In the genomic region with DNA sequence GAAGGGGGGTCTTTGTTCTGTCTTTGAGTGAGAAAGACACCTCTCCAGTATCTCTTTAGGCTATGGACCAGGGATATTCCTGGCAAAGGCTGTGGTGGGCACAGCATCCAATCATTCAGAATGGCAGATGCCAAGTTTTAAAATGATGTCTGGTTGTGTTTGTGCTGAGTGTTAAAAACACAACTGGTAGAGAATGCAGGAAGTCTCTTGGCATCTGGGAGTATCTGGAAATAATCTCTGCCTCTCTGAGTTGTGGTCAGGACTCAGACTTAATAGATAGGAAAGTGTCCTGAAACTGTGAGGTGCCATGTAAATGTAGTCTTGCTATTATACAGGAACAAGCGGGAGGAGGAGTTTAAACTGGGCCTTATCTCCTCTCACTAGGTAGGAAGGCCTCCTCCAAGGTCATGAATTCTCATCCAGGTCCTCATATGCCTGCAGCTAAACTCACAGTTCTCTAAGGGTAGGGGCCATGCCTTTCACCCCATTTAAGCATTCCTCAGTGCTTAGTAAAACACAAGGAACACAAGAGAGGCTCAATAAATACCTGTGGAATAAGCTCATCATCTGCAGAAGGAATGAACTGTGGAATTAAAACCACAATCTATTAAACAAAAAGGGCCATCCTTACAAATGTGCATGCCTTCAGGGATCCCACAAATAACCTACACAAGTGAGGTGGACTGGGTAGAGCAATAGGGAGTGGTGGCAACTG, we compare ENCODE assay signal across 18 cellular contexts.
A peak's percentile ranks its signal among the peaks of the same experiment; 100 is the strongest.
DNase-seq lines count a peak whose midpoint lies in the region; ATAC-seq and TF ChIP-seq lines count a peak whose summit lies in the region.
"Had no signal": no experiment of that assay in that cellular context is flagged by ENCODE, and none has a peak within 500 bp of the region (broad histone marks: within the 10 kb centered on the region; RNA-seq: fewer than 3 reads in every experiment).

No MANE protein-coding gene starts in this region.

- no peak overlapping the region for H3K4me3 ChIP-seq in PC-9
- no peak overlapping the region for H3K4me3 ChIP-seq in epithelial cell of proximal tubule (ENCODE audit: low read depth, low read length)
- no peak overlapping the region for H3K4me3 ChIP-seq in trophoblast cell (ENCODE audit: low read depth, low read length)
- H3K4me3 ChIP-seq: esophagus muscularis mucosa, GM12878 had no signal

- H3K27ac ChIP-seq in PC-9 (peak overlapping the region; percentile 21; the same call in 1 of the 2 replicates), trophoblast cell (ENCODE audit: low read depth, low read length) (no peak overlapping the region)
- H3K27ac ChIP-seq: esophagus muscularis mucosa, parathyroid adenoma had no signal

- no peak for TF ChIP-seq CTCF in PC-9 (conservative IDR thresholded peaks at IDR 0.05)
- TF ChIP-seq CTCF in epithelial cell of proximal tubule (conservative IDR thresholded peaks at IDR 0.05; ENCODE audit: low read depth, low read length): no peak

- no peak overlapping the region for H3K18ac ChIP-seq in trophoblast cell (ENCODE audit: low read length)

- no peaks in the 10 kb centered on the region for H3K4me1 Mint-ChIP-seq in activated CD8-positive, alpha-beta memory T cell treated with anti-CD3 and anti-CD28 coated beads, Interleukin-2, amount 10 ng/mL, durations not matched to agents 7 days and 5 days
- H3K4me1 Mint-ChIP-seq: stimulated activated effector memory CD8-positive, alpha-beta T cell treated with anti-CD3 and anti-CD28 coated beads, Interleukin-12 subunit alpha, Interleukin-12 subunit beta, amount 100 ng/mL, for 72 hours had no signal

- CTCF ChIA-PET in PC-9 (lab: Charles Lee): no interaction called here
- CTCF ChIA-PET in activated CD8-positive, alpha-beta memory T cell treated with anti-CD3 and anti-CD28 coated beads, Interleukin-2, amount 10 ng/mL, durations not matched to agents 7 days and 5 days (lab: Charles Lee): no interaction called here

- BruUV-seq in PC-9 (replicated peaks; lab: Mats Ljungman, UMichigan): no TSS peak

- no peaks in the 10 kb centered on the region for H3K79me2 ChIP-seq in PC-9 (ENCODE audit: low read depth)
- H3K79me2 ChIP-seq in trophoblast cell (ENCODE audit: control insufficient read depth, insufficient read depth, low read length, poor library complexity): no peaks in the 10 kb centered on the region
- H3K79me2 ChIP-seq: parathyroid adenoma had no signal

- POLR2A ChIA-PET in PC-9 (lab: Charles Lee; ENCODE audit: unreplicated experiment): no interaction called here

- H3K4me1 ChIP-seq in PC-9 (replicated peaks; ENCODE audit: insufficient read depth): peaks cover 10% of the 10 kb centered on the region; the same call in 1 of the 2 replicates
- peaks cover 6 to 17% of the 10 kb centered on the region in 2 experiments for H3K4me1 ChIP-seq in trophoblast cell (ENCODE audit: control insufficient read depth in 1 of 2, insufficient read depth in 2 of 2, low read length in 2 of 2)
- H3K4me1 ChIP-seq: esophagus muscularis mucosa had no signal

- H3K79me1 ChIP-seq in trophoblast cell (ENCODE audit: low read length): no peaks in the 10 kb centered on the region

- H3K36me3 Mint-ChIP-seq in activated CD8-positive, alpha-beta memory T cell treated with anti-CD3 and anti-CD28 coated beads, Interleukin-2, amount 10 ng/mL, durations not matched to agents 7 days and 5 days: no peaks in the 10 kb centered on the region
- H3K36me3 Mint-ChIP-seq: stimulated activated effector memory CD8-positive, alpha-beta T cell treated with anti-CD3 and anti-CD28 coated beads, Interleukin-12 subunit alpha, Interleukin-12 subunit beta, amount 100 ng/mL, for 72 hours had no signal

- no peak overlapping the region for H2AK5ac ChIP-seq in trophoblast cell (ENCODE audit: low read length)

- H3K36me3 ChIP-seq in PC-9 (ENCODE audit: low read depth) (no peaks in the 10 kb centered on the region), trophoblast cell (ENCODE audit: control insufficient read depth in 1 of 2, insufficient read depth in 2 of 2, low read length in 2 of 2) (no peaks in the 10 kb centered on the region)
- H3K36me3 ChIP-seq: esophagus muscularis mucosa had no signal

- no peak overlapping the region for H4K12ac ChIP-seq in trophoblast cell (ENCODE audit: low read depth, low read length)

- no peaks in the 10 kb centered on the region for H3K9me3 Mint-ChIP-seq in activated CD8-positive, alpha-beta memory T cell treated with anti-CD3 and anti-CD28 coated beads, Interleukin-2, amount 10 ng/mL, durations not matched to agents 7 days and 5 days (ENCODE audit: low read depth)
- H3K9me3 Mint-ChIP-seq: stimulated activated effector memory CD8-positive, alpha-beta T cell treated with anti-CD3 and anti-CD28 coated beads, Interleukin-12 subunit alpha, Interleukin-12 subunit beta, amount 100 ng/mL, for 72 hours had no signal

- no peak overlapping the region for H3K23ac ChIP-seq in trophoblast cell (ENCODE audit: low read length)

- no peaks in the 10 kb centered on the region for H4K20me1 ChIP-seq in PC-9 (ENCODE audit: insufficient read depth)

- no peaks in the 10 kb centered on the region for H3F3A ChIP-seq in PC-9 (ENCODE audit: insufficient read depth, low read depth)

- no peak overlapping the region for H3K4me3 Mint-ChIP-seq in activated CD8-positive, alpha-beta memory T cell treated with anti-CD3 and anti-CD28 coated beads, Interleukin-2, amount 10 ng/mL, durations not matched to agents 7 days and 5 days
- H3K4me3 Mint-ChIP-seq: activated T-cell treated with anti-CD3 and anti-CD28 coated beads, Interleukin-2, amount 50 U/mL, for 24 hours; stimulated activated effector memory CD8-positive, alpha-beta T cell treated with anti-CD3 and anti-CD28 coated beads, Interleukin-12 subunit alpha, Interleukin-12 subunit beta, amount 100 ng/mL, for 72 hours had no signal

- no peak overlapping the region for H3K27ac Mint-ChIP-seq in activated CD8-positive, alpha-beta memory T cell treated with anti-CD3 and anti-CD28 coated beads, Interleukin-2, amount 10 ng/mL, durations not matched to agents 7 days and 5 days
- H3K27ac Mint-ChIP-seq: activated T-cell treated with anti-CD3 and anti-CD28 coated beads, Interleukin-2, amount 50 U/mL, for 24 hours; stimulated activated effector memory CD8-positive, alpha-beta T cell treated with anti-CD3 and anti-CD28 coated beads, Interleukin-12 subunit alpha, Interleukin-12 subunit beta, amount 100 ng/mL, for 72 hours had no signal

- peak overlapping the region; percentile 17; the same call in 1 of the 2 replicates for H3K4me2 ChIP-seq in PC-9
- no peak overlapping the region for H3K4me2 ChIP-seq in trophoblast cell (ENCODE audit: low read length)

- DNase-seq in EH (ENCODE audit: low read depth) (peak; percentile 96), PC-9 (peak in 1 of 2 experiments; percentile 82), epithelial cell of proximal tubule (ENCODE audit: low read depth) (peak; percentile 64), trophoblast cell (peak; percentile 69 to 84), left ventricle myocardium superior (no peak), AML-193 (lab: John Stamatoyannopoulos, UW) (no peak)
- no peak for DNase-seq in activated CD8-positive, alpha-beta memory T cell treated with anti-CD3 and anti-CD28 coated beads, Interleukin-2, amount 10 ng/mL, durations not matched to agents 7 days and 5 days
- DNase-seq: activated T-cell treated with anti-CD3 and anti-CD28 coated beads, Interleukin-2, amount 50 U/mL, for 24 hours; central memory CD4-positive, alpha-beta T cell; COR-L47; MV-4-11; NCI-H446 treated with DMSO at 0.1 percent for 48 hours had no signal

- H3K27me3 Mint-ChIP-seq in activated CD8-positive, alpha-beta memory T cell treated with anti-CD3 and anti-CD28 coated beads, Interleukin-2, amount 10 ng/mL, durations not matched to agents 7 days and 5 days: no peaks in the 10 kb centered on the region
- H3K27me3 Mint-ChIP-seq: activated T-cell treated with anti-CD3 and anti-CD28 coated beads, Interleukin-2, amount 50 U/mL, for 24 hours had no signal

- H2AFZ ChIP-seq in PC-9 (no peak overlapping the region), trophoblast cell (ENCODE audit: insufficient read depth, low read length, poor library complexity) (no peak overlapping the region)
- H2AFZ ChIP-seq: parathyroid adenoma had no signal

- WGBS in trophoblast cell (ENCODE audit: extremely low coverage, insufficient coverage, insufficient read length): no CpG with 5 or more reads among the region's 1 CpG

- H3K4ac ChIP-seq in trophoblast cell (ENCODE audit: low read depth, low read length): no peak overlapping the region

- no peaks in the 10 kb centered on the region for H3K9me2 ChIP-seq in PC-9 (ENCODE audit: insufficient read depth)

- no peak for ATAC-seq in left ventricle myocardium superior
- no peak for ATAC-seq in activated CD8-positive, alpha-beta memory T cell treated with anti-CD3 and anti-CD28 coated beads, Interleukin-2, amount 10 ng/mL, durations not matched to agents 7 days and 5 days
- no peak for ATAC-seq in HG03520 (IDR thresholded peaks at IDR 0.05; ENCODE audit: unreplicated experiment)
- ATAC-seq: GM12878; left lobe of liver; stimulated activated effector memory CD8-positive, alpha-beta T cell treated with anti-CD3 and anti-CD28 coated beads, Interleukin-12 subunit alpha, Interleukin-12 subunit beta, amount 100 ng/mL, for 72 hours had no signal

- H2BK120ac ChIP-seq in trophoblast cell (ENCODE audit: insufficient read depth, low read length, poor library complexity): peak overlapping the region; percentile 44

- H2BK5ac ChIP-seq in trophoblast cell (ENCODE audit: low read depth, low read length, poor library complexity): no peak overlapping the region

- intact Hi-C loops in PC-9 (cut with micrococcal nuclease; ENCODE audit: unreplicated experiment): no loop called here
- intact Hi-C loops in left ventricle myocardium superior (cut with micrococcal nuclease): no loop called here

- no peak overlapping the region for H3K9ac ChIP-seq in trophoblast cell (ENCODE audit: low read length)
- H3K9ac ChIP-seq: parathyroid adenoma had no signal

- peak overlapping the region; percentile 34 for H2BK12ac ChIP-seq in trophoblast cell (ENCODE audit: low read length)

- H4K91ac ChIP-seq in trophoblast cell (ENCODE audit: low read depth, low read length): no peak overlapping the region

- peak overlapping the region; percentile 18 for H4K8ac ChIP-seq in trophoblast cell (ENCODE audit: low read depth, low read length)

- H3K14ac ChIP-seq in trophoblast cell (ENCODE audit: low read length): no peak overlapping the region

- H3K9me3 ChIP-seq in PC-9 (ENCODE audit: insufficient read depth, low read depth) (no peaks in the 10 kb centered on the region), trophoblast cell (ENCODE audit: insufficient read depth, low read depth, low read length) (no peaks in the 10 kb centered on the region)
- H3K9me3 ChIP-seq: esophagus muscularis mucosa had no signal

- H3K27me3 ChIP-seq in PC-9 (ENCODE audit: insufficient read depth, low read depth) (no peaks in the 10 kb centered on the region), trophoblast cell (ENCODE audit: insufficient read depth, low read length) (no peaks in the 10 kb centered on the region)
- H3K27me3 ChIP-seq: esophagus muscularis mucosa had no signal

Comparison
In these comparisons a context has a peak if more than half of its experiments do, and no peak if none do; other contexts are left out.
1. DNase-seq: peak in EH (single experiment), epithelial cell of proximal tubule (single experiment) and trophoblast cell (2 of 2); none in left ventricle myocardium superior (single experiment), activated CD8-positive, alpha-beta memory T cell treated with anti-CD3 and anti-CD28 coated beads, Interleukin-2, amount 10 ng/mL, durations not matched to agents 7 days and 5 days (single experiment) and AML-193 (0 of 2).